8 cellular contexts compared by ENCODE assay signal in the genomic region with DNA sequence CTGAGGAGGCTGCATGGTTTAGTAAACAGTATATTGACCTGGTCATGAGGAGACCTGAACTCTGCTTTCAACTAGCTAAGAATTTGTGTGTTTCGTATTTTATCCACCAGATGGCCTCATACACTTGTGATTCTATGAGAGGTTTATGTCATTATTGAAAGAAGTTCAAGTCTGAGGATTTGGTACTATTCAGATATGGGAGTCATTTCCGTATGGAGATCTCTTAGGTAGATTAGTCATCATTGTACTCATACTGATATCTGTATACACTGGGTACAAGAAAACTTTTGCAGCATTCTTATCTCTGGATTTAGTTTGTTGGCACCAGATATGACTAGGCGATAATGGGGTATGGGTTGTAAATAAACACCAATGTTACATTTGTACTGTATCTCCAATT. TPM values are rescaled to one million over a fixed set of nuclear protein-coding genes. Genes with fewer than 3 reads are reported as not detected.
A peak's percentile ranks its signal among the peaks of the same experiment; 100 is the strongest.
DNase-seq lines count a peak whose midpoint lies in the region; ATAC-seq, FAIRE-seq and TF ChIP-seq lines count a peak whose summit lies in the region.

No MANE protein-coding gene starts in this region.

- TF ChIP-seq EP300 in GM12878 (IDR thresholded peaks at IDR 0.05; ENCODE audit: borderline replicate concordance in 1 of 2, control insufficient read depth in 1 of 2, low read depth in 2 of 2, low read length in 2 of 2): no peak

- no peaks in the 10 kb centered on the region for H4K20me1 ChIP-seq in GM12878 (ENCODE audit: control insufficient read depth, insufficient read depth)

- no peaks in the 10 kb centered on the region for H3K9me3 ChIP-seq in AG04450 (ENCODE audit: control insufficient read depth, insufficient read depth, low read length)
- H3K9me3 ChIP-seq in GM12878 (replicated peaks; ENCODE audit: control insufficient read depth, insufficient read depth, low read length): no peaks in the 10 kb centered on the region

- H3K4me2 ChIP-seq in GM12878 (ENCODE audit: control insufficient read depth, insufficient read depth): no peak overlapping the region

- BruUV-seq in GM12878 (replicated peaks; lab: Mats Ljungman, UMichigan): no TSS peak

- no peak overlapping the region for H3K27ac Mint-ChIP-seq in stimulated activated naive CD8-positive, alpha-beta T cell treated with anti-CD3 and anti-CD28 coated beads, Interleukin-15, amount 100 ng/mL, for 72 hours

- H3K27ac ChIP-seq in AG04450 (ENCODE audit: low read depth, low read length): no peak overlapping the region
- H3K27ac ChIP-seq in GM12878 (ENCODE audit: control insufficient read depth, insufficient read depth): no peak overlapping the region

- in situ Hi-C loops in GM12878 (cut with MboI): no loop called here

- WGBS in GM12878 (ENCODE audit: insufficient coverage, insufficient replicate concordance, low lambda C conversion rate, missing lambda C conversion rate): 35% methylated on average over 3 of the region's 3 CpGs

- H3K9ac ChIP-seq in GM12878 (ENCODE audit: control insufficient read depth, insufficient read depth, low read length): no peak overlapping the region

- no peaks in the 10 kb centered on the region for H3K9me3 Mint-ChIP-seq in stimulated activated naive CD8-positive, alpha-beta T cell treated with anti-CD3 and anti-CD28 coated beads, Interleukin-15, amount 100 ng/mL, for 72 hours

- no peaks in the 10 kb centered on the region for H3K27me3 Mint-ChIP-seq in stimulated activated naive CD8-positive, alpha-beta T cell treated with anti-CD3 and anti-CD28 coated beads, Interleukin-15, amount 100 ng/mL, for 72 hours

- POLR2A ChIA-PET in AG04450 (lab: Yijun Ruan, JAX): interaction anchor here (0.9 to 1.0 kb wide), 2 partner anchors 231 to 244 kb away, joined by 5 to 11 read pairs; a partner anchor contains a TSS
- POLR2A ChIA-PET in GM12878 (lab: Charles Lee): interaction anchor here (0.8 to 1.0 kb wide), 2 partner anchors 9 to 245 kb away, joined by 4 to 7 read pairs; no protein-coding TSS in a partner anchor

- H2AFZ ChIP-seq in GM12878 (ENCODE audit: control insufficient read depth, low read depth, low read length): no peak overlapping the region

- peak; percentile 73 for TF ChIP-seq RAD21 in GM12878 (IDR thresholded peaks at IDR 0.05; ENCODE audit: insufficient read depth, low read depth, low read length)

- peaks cover 1 to 33% of the 10 kb centered on the region in 2 experiments; a peak in 3 of 4 replicates for H3K36me3 ChIP-seq in GM12878 (ENCODE audit: control insufficient read depth in 2 of 2, insufficient read depth in 2 of 2, low read length in 1 of 2)

- TF ChIP-seq CTCF in AG04450 (IDR thresholded peaks at IDR 0.05; ENCODE audit: low read depth, low read length) (peak; percentile 53), GM12872 (IDR thresholded peaks at IDR 0.05; ENCODE audit: insufficient read depth, low read depth, low read length) (peak; percentile 40; the same call in 2 of the 3 replicates), GM12878 (IDR thresholded peaks at IDR 0.05 in 2 of 3, conservative IDR thresholded peaks at IDR 0.05 in 1 of 3; ENCODE audit: control insufficient read depth in 2 of 3, extremely low read depth in 1 of 3, insufficient read depth in 1 of 3, low read depth in 3 of 3, low read length in 3 of 3) (peak; percentile 42 to 61 (median 49); a peak in 5 of 6 replicates)

- peak; percentile 98 for FAIRE-seq in GM12878 (lab: Jason Lieb, UNC)

- H3K4me1 Mint-ChIP-seq in stimulated activated naive CD8-positive, alpha-beta T cell treated with anti-CD3 and anti-CD28 coated beads, Interleukin-15, amount 100 ng/mL, for 72 hours: no peaks in the 10 kb centered on the region

- RAD21 ChIA-PET in GM12878 (lab: Charles Lee; ENCODE audit: unreplicated experiment): interaction anchor here (0.6 to 5.1 kb wide), 22 partner anchors 9 to 597 kb away, joined by 3 to 152 read pairs (median 4); a partner anchor contains a TSS

- no peak overlapping the region for H3K4me3 ChIP-seq in AG04450 (ENCODE audit: low read depth, low read length)
- H3K4me3 ChIP-seq in GM12878: no peak overlapping the region

- H3K27me3 ChIP-seq in AG04450 (ENCODE audit: control insufficient read depth, insufficient read depth, low read length) (no peaks in the 10 kb centered on the region), GM12878 (replicated peaks in 1 of 2; ENCODE audit: control insufficient read depth in 2 of 2, insufficient read depth in 2 of 2, low read length in 1 of 2) (no peaks in the 10 kb centered on the region)

- DNase-seq in AG04450 (ENCODE audit: low read depth, low spot score) (peak; percentile 60), NCI-H748 treated with DMSO at 0.1 percent for 48 hours (lab: John Stamatoyannopoulos, UW) (peak; percentile 49), GM12878 (ENCODE audit: low read depth, low spot score) (peak; percentile 23), inferior parietal cortex (ENCODE audit: extremely low spot score) (peak; percentile 86)
- DNase-seq in stimulated activated naive CD8-positive, alpha-beta T cell treated with anti-CD3 and anti-CD28 coated beads, Interleukin-15, amount 100 ng/mL, for 72 hours: no peak
- no peak for DNase-seq in activated CD8-positive, alpha-beta memory T cell treated with anti-CD3 and anti-CD28 coated beads for 24 hours

- CTCF ChIA-PET in AG04450 (lab: Charles Lee): interaction anchor here (0.6 to 11.2 kb wide), 64 partner anchors 9 to 599 kb away, joined by 3 to 771 read pairs (median 4); a partner anchor contains a TSS
- CTCF ChIA-PET in GM12878 (lab: Yijun Ruan, JAX): interaction anchor here (0.6 to 6.8 kb wide), 55 partner anchors 8 to 909 kb away, joined by 3 to 214 read pairs (median 4); a partner anchor contains a TSS

- intact Hi-C loops in GM12878 (cut with micrococcal nuclease; ENCODE audit: unreplicated experiment): loop anchor here (2.0 to 10.0 kb wide), 2 partner anchors 112 to 244 kb away; no protein-coding TSS in a partner anchor

- ATAC-seq in HG03521 (IDR thresholded peaks at IDR 0.05; ENCODE audit: unreplicated experiment) (peak; percentile 75), GM12878 (peak; percentile 90)
- ATAC-seq in stimulated activated naive CD8-positive, alpha-beta T cell treated with anti-CD3 and anti-CD28 coated beads, Interleukin-15, amount 100 ng/mL, for 72 hours: peak; percentile 87

- no peaks in the 10 kb centered on the region for H3K4me1 ChIP-seq in GM12878 (ENCODE audit: control insufficient read depth, insufficient read depth, low read length)

- TF ChIP-seq POLR2A in GM12878 (IDR thresholded peaks at IDR 0.05; ENCODE audit: low read depth, low read length): no peak

- SMC1A ChIA-PET in GM12878 (lab: Charles Lee; ENCODE audit: uncharacterized antibody, unreplicated experiment): interaction anchor here (0.6 to 4.8 kb wide), 25 partner anchors 9 to 487 kb away, joined by 3 to 132 read pairs (median 4); no protein-coding TSS in a partner anchor

- H3K79me2 ChIP-seq in GM12878 (ENCODE audit: control insufficient read depth, insufficient read depth, low read length): no peaks in the 10 kb centered on the region

- no peak overlapping the region for H3K4me3 Mint-ChIP-seq in stimulated activated naive CD8-positive, alpha-beta T cell treated with anti-CD3 and anti-CD28 coated beads, Interleukin-15, amount 100 ng/mL, for 72 hours

TF ChIP-seq in GM12878, 131 proteins besides CTCF, POLR2A, EP300 and RAD21 (continues in another document):
- TF ChIP-seq MXI1 (IDR thresholded peaks at IDR 0.05; ENCODE audit: low read depth, low read length): no peak
- TF ChIP-seq ATF7 (IDR thresholded peaks at IDR 0.05; ENCODE audit: low read depth): peak; percentile 35; the same call in 1 of the 2 replicates
- peak; percentile 65; the same call in 1 of the 2 replicates for TF ChIP-seq SMC3 (IDR thresholded peaks at IDR 0.05; ENCODE audit: borderline replicate concordance, low read length)
- peak in 1 of 2 experiments; percentile 24; a peak in 1 of 4 replicates for TF ChIP-seq SRF (IDR thresholded peaks at IDR 0.05; ENCODE audit: low read depth in 2 of 2, low read length in 2 of 2)

RNA-seq across cellular contexts. Expression of a gene that starts 26.6 kb away (rescaled TPM):
- polyA plus RNA-seq in AG04450 (2011; rRNA removed): 27.2 and 33.6 TPM in 2 replicates
- 17.9 and 25.7 TPM in 2 replicates for polyA minus RNA-seq in AG04450 (2011; rRNA and poly(A)+ RNA removed)
- total RNA-seq in GM12878 (2013; cell fraction: nucleolus; rRNA removed): 65.7 and 71.1 TPM in 2 replicates
- total RNA-seq in GM12878 (2014; rRNA removed): 15.2 and 18.0 TPM in 2 replicates
- total RNA-seq in GM12878 (2014; rRNA removed; fragmentation: Illumina TruSeq; extraction: Trizol): 23.0 and 23.3 TPM in 2 replicates
- total RNA-seq in GM12878 (2021): 17.0 and 17.5 TPM in 2 replicates
- 7.1 TPM for polyA plus RNA-seq in GM12878 (2011; ENCODE audit: low read depth)
- polyA plus RNA-seq in GM12878 (2011; rRNA removed): 24.3 and 30.4 TPM in 2 replicates
- polyA plus RNA-seq in GM12878 (2011; cell fraction: cytosol; rRNA removed): 12.7 and 14.3 TPM in 2 replicates
- 9.5 and 10.7 TPM in 2 replicates for polyA plus RNA-seq in GM12878 (2011; cell fraction: nucleus; rRNA removed)
- 9.9 and 11.2 TPM in 2 replicates for polyA plus RNA-seq in GM12878 (2012)
- polyA plus RNA-seq in GM12878 (2014; fragmentation: Illumina TruSeq; extraction: Trizol): 19.2 and 23.8 TPM in 2 replicates
- 1 to 10 TPM; 7.8 to 8.9 TPM for polyA plus RNA-seq in GM12878 (2014; fragmentation: Nextera tagmentation; extraction: Ambion mirVana)
- 10.3 and 11.7 TPM in 2 replicates for polyA plus RNA-seq in GM12878 (2014; rRNA removed)
- 10 to 100 TPM; 12.9 to 14.2 TPM for polyA plus RNA-seq in GM12878 (2016; fragmentation: Nextera tagmentation; extraction: Ambion mirVana)
- 29.3 and 33.2 TPM in 2 replicates for polyA minus RNA-seq in GM12878 (2011; rRNA and poly(A)+ RNA removed)
- polyA minus RNA-seq in GM12878 (2011; cell fraction: cytosol; rRNA and poly(A)+ RNA removed): 7.4 and 8.7 TPM in 2 replicates
- polyA minus RNA-seq in GM12878 (2011; cell fraction: nucleus; rRNA and poly(A)+ RNA removed): 21.9 and 29.9 TPM in 2 replicates

RNA-seq across cellular contexts. Expression of a gene that starts 43.2 kb away (rescaled TPM):
- 34.9 and 41.1 TPM in 2 replicates for polyA plus RNA-seq in AG04450 (2011; rRNA removed)
- 6.3 and 13.0 TPM in 2 replicates for polyA minus RNA-seq in AG04450 (2011; rRNA and poly(A)+ RNA removed)
- total RNA-seq in GM12878 (2013; cell fraction: nucleolus; rRNA removed): 51.7 and 53.8 TPM in 2 replicates
- 41.1 and 42.5 TPM in 2 replicates for total RNA-seq in GM12878 (2014; rRNA removed)
- total RNA-seq in GM12878 (2014; rRNA removed; fragmentation: Illumina TruSeq; extraction: Trizol): 23.7 and 24.1 TPM in 2 replicates
- 25.2 and 29.8 TPM in 2 replicates for total RNA-seq in GM12878 (2021)
- 20.3 TPM for polyA plus RNA-seq in GM12878 (2011; ENCODE audit: low read depth)
- 50.8 and 62.5 TPM in 2 replicates for polyA plus RNA-seq in GM12878 (2011; rRNA removed)
- 32.4 and 42.5 TPM in 2 replicates for polyA plus RNA-seq in GM12878 (2011; cell fraction: cytosol; rRNA removed)
- 45.5 and 54.7 TPM in 2 replicates for polyA plus RNA-seq in GM12878 (2011; cell fraction: nucleus; rRNA removed)
- polyA plus RNA-seq in GM12878 (2012): 22.4 and 25.5 TPM in 2 replicates
- 24.8 and 25.7 TPM in 2 replicates for polyA plus RNA-seq in GM12878 (2014; fragmentation: Illumina TruSeq; extraction: Trizol)
- 10 to 100 TPM in 1 of 2 experiments, 1 to 10 TPM in 1; 7.0 to 13.3 TPM for polyA plus RNA-seq in GM12878 (2014; fragmentation: Nextera tagmentation; extraction: Ambion mirVana)
- polyA plus RNA-seq in GM12878 (2014; rRNA removed): 46.5 and 51.5 TPM in 2 replicates
- 10 to 100 TPM; 42.5 TPM for polyA plus RNA-seq in GM12878 (2016; fragmentation: Nextera tagmentation; extraction: Ambion mirVana)
- polyA minus RNA-seq in GM12878 (2011; rRNA and poly(A)+ RNA removed): 16.2 and 20.9 TPM in 2 replicates
- polyA minus RNA-seq in GM12878 (2011; cell fraction: cytosol; rRNA and poly(A)+ RNA removed): 14.8 and 16.3 TPM in 2 replicates
- polyA minus RNA-seq in GM12878 (2011; cell fraction: nucleus; rRNA and poly(A)+ RNA removed): 21.8 and 38.5 TPM in 2 replicates

Comparison
In these comparisons a context has a peak if more than half of its experiments do, and no peak if none do; other contexts are left out.
1. DNase-seq: peak in AG04450 (single experiment), NCI-H748 treated with DMSO at 0.1 percent for 48 hours (single experiment), GM12878 (single experiment) and inferior parietal cortex (single experiment); none in stimulated activated naive CD8-positive, alpha-beta T cell treated with anti-CD3 and anti-CD28 coated beads, Interleukin-15, amount 100 ng/mL, for 72 hours (0 of 2) and activated CD8-positive, alpha-beta memory T cell treated with anti-CD3 and anti-CD28 coated beads for 24 hours (single experiment).
2. Peak in every context shown above with its lines, with median percentiles within 50 percentile points of each other: CTCF ChIP-seq and ATAC-seq.